1 cellular context compared by ENCODE assay signal in genomic region chr19:920051-920857, GRCh38.
TF ChIP-seq lines count a peak whose summit lies in the region.

No MANE protein-coding gene starts in this region.

TF ChIP-seq in GM12878, 131 proteins besides CTCF, POLR2A, EP300 and RAD21 (continued from another document):
- TF ChIP-seq ZBED1 (IDR thresholded peaks at IDR 0.05; ENCODE audit: borderline replicate concordance), result no peak
- TF ChIP-seq SREBF1 (IDR thresholded peaks at IDR 0.05; ENCODE audit: low read length), result no peak
- TF ChIP-seq CREM (IDR thresholded peaks at IDR 0.05; ENCODE audit: low read depth), result no peak
- peak; percentile 25 to 53; a peak in 2 of 4 replicates for TF ChIP-seq SRF (IDR thresholded peaks at IDR 0.05; ENCODE audit: low read depth in 2 of 2, low read length in 2 of 2)
- TF ChIP-seq ZNF217 (IDR thresholded peaks at IDR 0.05), result no peak
- no peak for TF ChIP-seq CBX3 (IDR thresholded peaks at IDR 0.05; ENCODE audit: borderline replicate concordance, low read depth)
- 0 out of 2 replicates have a peak, but pooled peaks have one; percentile 4 for TF ChIP-seq ZNF24 (IDR thresholded peaks at IDR 0.05)
